Comparison of ENCODE assay signal across 18 cellular contexts in the genomic region with DNA sequence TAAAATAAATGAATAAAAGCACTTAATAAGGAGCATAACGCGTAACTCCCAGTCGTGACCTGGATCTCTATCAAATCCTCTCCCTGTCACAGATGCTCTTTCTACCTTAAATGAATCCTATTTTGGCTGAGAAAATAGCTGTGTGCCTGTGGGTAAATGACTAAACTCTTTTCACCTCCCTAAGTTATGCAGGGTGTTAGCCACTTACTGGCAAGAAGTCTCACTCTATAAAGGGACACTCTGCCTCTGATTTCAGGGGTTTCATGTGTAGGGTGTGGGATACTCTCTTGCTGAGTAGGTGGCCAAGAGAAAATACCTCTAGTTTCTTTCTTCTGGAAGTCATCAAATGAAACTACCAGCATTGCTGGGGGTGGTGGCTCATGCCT. TPM values are rescaled to one million over a fixed set of nuclear protein-coding genes. Genes with fewer than 3 reads are reported as not detected.
DNase-seq lines count a peak whose midpoint lies in the region; ATAC-seq and TF ChIP-seq lines count a peak whose summit lies in the region.
"Had no signal": no experiment of that assay in that cellular context is flagged by ENCODE, and none has a peak within 500 bp of the region (broad histone marks: within the 10 kb centered on the region; RNA-seq: fewer than 3 reads in every experiment).

No MANE protein-coding gene starts in this region.

- peaks cover 19 to 24% of the 10 kb centered on the region in 2 donors for H3K36me3 ChIP-seq in ascending aorta
- H3K36me3 ChIP-seq in thoracic aorta = peaks cover 13% of the 10 kb centered on the region

- TF ChIP-seq CTCF in ascending aorta (IDR thresholded peaks at IDR 0.05) (no peak), omental fat pad (IDR thresholded peaks at IDR 0.05) (no peak), thoracic aorta (IDR thresholded peaks at IDR 0.05) (no peak)

- 89% methylated on average over 3 of the region's 3 CpGs for WGBS in right cardiac atrium

- H3K27ac ChIP-seq in right cardiac atrium (ENCODE audit: low read length) (no peak overlapping the region), ascending aorta (peak overlapping the region; percentile 65 to 94), thoracic aorta (peak overlapping the region; percentile 56 to 88)
- H3K27ac ChIP-seq: cardiac muscle cell had no signal

- no peaks in the 10 kb centered on the region for H3K27me3 ChIP-seq in right cardiac atrium (ENCODE audit: control insufficient read depth, insufficient read depth)
- H3K27me3 ChIP-seq in ascending aorta = no peaks in the 10 kb centered on the region
- H3K27me3 ChIP-seq in thoracic aorta (replicated peaks; ENCODE audit: insufficient read depth) = no peaks in the 10 kb centered on the region
- H3K27me3 ChIP-seq: cardiac muscle cell had no signal

- no peak overlapping the region for H3K4me3 ChIP-seq in right cardiac atrium (ENCODE audit: low read length)
- H3K4me3 ChIP-seq in ascending aorta = no peak overlapping the region
- H3K4me3 ChIP-seq in thoracic aorta = no peak overlapping the region
- H3K4me3 ChIP-seq: cardiac muscle cell, mucosa of descending colon had no signal

- H3K4me1 ChIP-seq in right cardiac atrium (ENCODE audit: control insufficient read depth, insufficient read depth, low read length) (peaks cover 2% of the 10 kb centered on the region), ascending aorta (peaks cover 15 to 51% of the 10 kb centered on the region in 2 donors), thoracic aorta (ENCODE audit: control insufficient read depth in 1 of 2, low read depth in 2 of 2) (peaks cover 42 to 85% of the 10 kb centered on the region in 2 donors)

- intact Hi-C loops in Right ventricle myocardium inferior (cut with DNase I) (no loop called here), right cardiac atrium (cut with DNase I) (no loop called here), ascending aorta (cut with DNase I) (no loop called here), left colon (cut with DNase I, micrococcal nuclease) (no loop called here)

- peak; percentile 15 for ATAC-seq in Right ventricle myocardium inferior
- no peak for ATAC-seq in right cardiac atrium
- peak; percentile 33 for ATAC-seq in omental fat pad (ENCODE audit: low FRiP score)
- no peak for ATAC-seq in thoracic aorta (ENCODE audit: insufficient number of reproducible peaks, low FRiP score, low read depth)
- ATAC-seq in GM21367 (IDR thresholded peaks at IDR 0.05; ENCODE audit: unreplicated experiment) = no peak
- no peak for ATAC-seq in HG02885 (IDR thresholded peaks at IDR 0.05; ENCODE audit: poor library complexity, unreplicated experiment)
- ATAC-seq in left colon = no peak
- ATAC-seq: CD8-positive, alpha-beta T cell; HCT116; mucosa of descending colon had no signal

- H3K9me3 ChIP-seq in right cardiac atrium (ENCODE audit: control insufficient read depth, low read length) (no peaks in the 10 kb centered on the region), ascending aorta (no peaks in the 10 kb centered on the region), thoracic aorta (no peaks in the 10 kb centered on the region)
- H3K9me3 ChIP-seq: mucosa of descending colon had no signal

- DNase-seq in Right ventricle myocardium inferior (ENCODE audit: missing footprints) = no peak
- DNase-seq in right cardiac atrium = no peak
- DNase-seq in ascending aorta (ENCODE audit: low spot score in 2 of 2) = no peak
- DNase-seq in omental fat pad (ENCODE audit: low spot score) = no peak
- no peak for DNase-seq in thoracic aorta (ENCODE audit: low spot score)
- DNase-seq in left colon = no peak
- DNase-seq: activated naive CD8-positive, alpha-beta T cell treated with anti-CD3 and anti-CD28 coated beads, Interleukin-2, amount 10 ng/mL, durations not matched to agents 7 days and 5 days; activated T-cell treated with anti-CD3 and anti-CD28 coated beads, Interleukin-2, amount 50 U/mL, for 1 hour; CD8-positive, alpha-beta T cell; hippocampal formation; kidney; mucosa of descending colon; NCI-H1417 treated with DMSO at 0.1 percent for 48 hours; occipital lobe had no signal

RNA-seq across cellular contexts. Expression of a gene that starts 24.3 kb away (rescaled TPM):
- total RNA-seq in Right ventricle myocardium inferior = 21.0 TPM
- 10 to 100 TPM; 20.0 to 36.3 (median 23.9) TPM for total RNA-seq in right cardiac atrium
- polyA plus RNA-seq in right cardiac atrium = 14.2 TPM
- total RNA-seq in ascending aorta = 36.1 TPM
- 100 to 1,000 TPM in 2 of 4 donors, 10 to 100 TPM in 2; 62.3 to 238 (median 124) TPM for total RNA-seq in omental fat pad
- total RNA-seq in thoracic aorta = 10 to 100 TPM; 40.1 to 64.5 TPM
- 10 to 100 TPM; 61.4 to 72.2 TPM for total RNA-seq in left colon

RNA-seq across cellular contexts. Expression of a gene that starts 58.7 kb away (rescaled TPM):
- total RNA-seq in Right ventricle myocardium inferior (22.7 TPM), right cardiac atrium (10 to 100 TPM; 24.9 to 32.7 (median 29.0) TPM), ascending aorta (129 TPM), omental fat pad (10 to 100 TPM; 17.2 to 42.4 (median 31.6) TPM), thoracic aorta (10 to 100 TPM; 34.5 to 44.4 TPM), left colon (10 to 100 TPM; 78.5 to 82.0 TPM)
- polyA plus RNA-seq in right cardiac atrium = 13.3 TPM

Comparison
In these comparisons a context has a peak if more than half of its experiments do, and no peak if none do; other contexts are left out.
1. ATAC-seq: peak in Right ventricle myocardium inferior (single experiment) and omental fat pad (single experiment); none in right cardiac atrium (0 of 2), thoracic aorta (single experiment), GM21367 (single experiment), HG02885 (single experiment) and left colon (single experiment).